Comparison of ENCODE assay signal across 11 cellular contexts in the genomic region with DNA sequence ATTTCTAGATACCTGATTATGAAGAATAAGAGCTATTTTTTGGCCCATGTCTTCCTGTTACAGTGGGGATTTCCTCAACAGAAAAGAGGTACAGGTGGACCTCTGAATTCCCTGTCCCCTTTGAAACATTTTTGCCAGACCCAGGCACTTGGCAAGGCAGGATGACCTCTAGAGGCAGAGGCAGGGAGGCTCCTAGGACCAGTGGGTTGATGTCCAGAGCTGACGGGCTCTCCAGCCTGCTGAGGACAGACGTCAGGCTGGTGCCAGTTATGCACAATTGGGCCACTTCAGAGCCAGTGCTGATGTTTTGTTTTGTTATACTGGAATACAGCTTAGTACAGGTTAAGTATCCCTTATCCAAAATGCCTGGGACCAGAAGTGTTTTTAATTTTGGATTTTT. TPM values are rescaled to one million over a fixed set of nuclear protein-coding genes. Genes with fewer than 3 reads are reported as not detected.
A peak's percentile ranks its signal among the peaks of the same experiment; 100 is the strongest.
DNase-seq lines count a peak whose midpoint lies in the region; ATAC-seq and TF ChIP-seq lines count a peak whose summit lies in the region.
"Had no signal": no experiment of that assay in that cellular context is flagged by ENCODE, and none has a peak within 500 bp of the region (broad histone marks: within the 10 kb centered on the region; RNA-seq: fewer than 3 reads in every experiment).

No MANE protein-coding gene starts in this region.

- H3K4me3 ChIP-seq in GM23338 (no peak overlapping the region), skeletal muscle satellite cell (ENCODE audit: low read length) (peak overlapping the region; percentile 23)

- H3K9me3 ChIP-seq in skeletal muscle satellite cell (replicated peaks; ENCODE audit: low read length): no peaks in the 10 kb centered on the region

- no peak overlapping the region for H3K27ac Mint-ChIP-seq in GM23338
- peak overlapping the region; percentile 81 for H3K27ac Mint-ChIP-seq in chondrocyte (ENCODE audit: unreplicated experiment)

- H3K4me3 Mint-ChIP-seq in GM23338 (no peak overlapping the region), chondrocyte (ENCODE audit: unreplicated experiment) (no peak overlapping the region)
- H3K4me3 Mint-ChIP-seq: central memory CD8-positive, alpha-beta T cell had no signal

- H3K79me2 ChIP-seq in GM23338 (replicated peaks; ENCODE audit: insufficient read depth): no peaks in the 10 kb centered on the region

- peaks cover 18% of the 10 kb centered on the region; the same call in 1 of the 2 replicates for H4K20me1 ChIP-seq in GM23338 (replicated peaks; ENCODE audit: insufficient read depth)

- H3K9ac ChIP-seq in skeletal muscle satellite cell (ENCODE audit: low read depth, low read length): peak overlapping the region; percentile 79

- no peaks in the 10 kb centered on the region for H3K9me2 ChIP-seq in GM23338 (ENCODE audit: insufficient read depth)

- TF ChIP-seq CTCF in GM23338 (conservative IDR thresholded peaks at IDR 0.05; ENCODE audit: low read depth in 2 of 2) (peak; percentile 32 to 57), chondrocyte (IDR thresholded peaks at IDR 0.05) (peak; percentile 46)

- ATAC-seq in GM23338 (peak; percentile 6; the same call in 2 of the 3 replicates), HG03520 (IDR thresholded peaks at IDR 0.05; ENCODE audit: unreplicated experiment) (no peak), GM19455 (IDR thresholded peaks at IDR 0.05; ENCODE audit: unreplicated experiment) (no peak)

- H3K27me3 Mint-ChIP-seq in GM23338 (ENCODE audit: insufficient read depth, low read depth, poor library complexity): peaks cover 29% of the 10 kb centered on the region
- no peaks in the 10 kb centered on the region for H3K27me3 Mint-ChIP-seq in chondrocyte (ENCODE audit: low read depth)
- H3K27me3 Mint-ChIP-seq: central memory CD8-positive, alpha-beta T cell had no signal

- H3K9me3 Mint-ChIP-seq in GM23338 (no peaks in the 10 kb centered on the region; the same call in 2 of the 3 replicates), chondrocyte (ENCODE audit: low read depth) (no peaks in the 10 kb centered on the region)
- H3K9me3 Mint-ChIP-seq: central memory CD8-positive, alpha-beta T cell had no signal

- H3K4me2 ChIP-seq in GM23338 (peak overlapping the region; percentile 58; the same call in 1 of the 2 replicates), skeletal muscle satellite cell (ENCODE audit: low read length) (peak overlapping the region; percentile 67)

- H3K36me3 ChIP-seq in GM23338 (ENCODE audit: insufficient read depth) (no peaks in the 10 kb centered on the region), skeletal muscle satellite cell (ENCODE audit: insufficient read depth, low read length) (peaks cover 68% of the 10 kb centered on the region)

- peaks cover 73% of the 10 kb centered on the region for H3K27me3 ChIP-seq in GM23338 (ENCODE audit: insufficient read depth)
- H3K27me3 ChIP-seq in layer of hippocampus (ENCODE audit: control insufficient read depth, insufficient read depth, low read length): no peaks in the 10 kb centered on the region
- H3K27me3 ChIP-seq in skeletal muscle satellite cell (ENCODE audit: control insufficient read depth, insufficient read depth, low read length): no peaks in the 10 kb centered on the region

- DNase-seq in GM23338 (ENCODE audit: low spot score): no peak
- no peak for DNase-seq in chondrocyte (ENCODE audit: low spot score)
- no peak for DNase-seq in activated CD4-positive, alpha-beta T cell treated with anti-CD3 and anti-CD28 coated beads for 48 hours
- DNase-seq in NCI-H446 treated with DMSO at 0.1 percent for 48 hours (lab: John Stamatoyannopoulos, UW): no peak
- DNase-seq: activated CD4-positive, CD25-positive, alpha-beta regulatory T cell treated with anti-CD3 and anti-CD28 coated beads, Interleukin-2, amount 50 U/mL, for 72 hours had no signal

- H3K4me1 Mint-ChIP-seq in GM23338: peaks cover 72% of the 10 kb centered on the region
- H3K4me1 Mint-ChIP-seq in chondrocyte (ENCODE audit: low read depth): peaks cover 95% of the 10 kb centered on the region

- no peaks in the 10 kb centered on the region for H3K36me3 Mint-ChIP-seq in GM23338 (ENCODE audit: low read depth)
- peaks cover 12% of the 10 kb centered on the region for H3K36me3 Mint-ChIP-seq in chondrocyte (ENCODE audit: low read depth)

- H3K4me1 ChIP-seq in GM23338 (ENCODE audit: insufficient read depth): peaks cover 61% of the 10 kb centered on the region
- H3K4me1 ChIP-seq in skeletal muscle satellite cell (ENCODE audit: control insufficient read depth, insufficient read depth, low read length): peaks cover 95% of the 10 kb centered on the region

- H2AFZ ChIP-seq in GM23338: no peak overlapping the region

- no peak overlapping the region for H3K27ac ChIP-seq in GM23338 (ENCODE audit: low read depth)
- H3K27ac ChIP-seq in layer of hippocampus (ENCODE audit: low read depth, low read length): peak overlapping the region; percentile 60

- 0 out of 2 replicates have a peak, but pooled peaks cover 8% of the 10 kb centered on the region for H3F3A ChIP-seq in GM23338 (replicated peaks; ENCODE audit: low read depth)

TF ChIP-seq in GM23338, 12 proteins besides CTCF, POLR2A, EP300 and RAD21 (continues in another document):
- TF ChIP-seq POLR2AphosphoS5 (IDR thresholded peaks at IDR 0.05; ENCODE audit: low read depth) (no peak), REST (IDR thresholded peaks at IDR 0.05; ENCODE audit: unreplicated experiment) (no peak), STAT1 (IDR thresholded peaks at IDR 0.05; ENCODE audit: unreplicated experiment) (no peak), JUNB (IDR thresholded peaks at IDR 0.05; ENCODE audit: unreplicated experiment) (no peak), CREB1 (CRISPR knock-in tag; IDR thresholded peaks at IDR 0.05; ENCODE audit: low read depth) (no peak), EZH2phosphoT487 (IDR thresholded peaks at IDR 0.05; ENCODE audit: unreplicated experiment) (no peak)
- TF ChIP-seq, protein P1, sequence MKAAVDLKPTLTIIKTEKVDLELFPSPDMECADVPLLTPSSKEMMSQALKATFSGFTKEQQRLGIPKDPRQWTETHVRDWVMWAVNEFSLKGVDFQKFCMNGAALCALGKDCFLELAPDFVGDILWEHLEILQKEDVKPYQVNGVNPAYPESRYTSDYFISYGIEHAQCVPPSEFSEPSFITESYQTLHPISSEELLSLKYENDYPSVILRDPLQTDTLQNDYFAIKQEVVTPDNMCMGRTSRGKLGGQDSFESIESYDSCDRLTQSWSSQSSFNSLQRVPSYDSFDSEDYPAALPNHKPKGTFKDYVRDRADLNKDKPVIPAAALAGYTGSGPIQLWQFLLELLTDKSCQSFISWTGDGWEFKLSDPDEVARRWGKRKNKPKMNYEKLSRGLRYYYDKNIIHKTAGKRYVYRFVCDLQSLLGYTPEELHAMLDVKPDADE (IDR thresholded peaks at IDR 0.05): no peak

RNA-seq across cellular contexts. Expression of gene A3GALT2, which starts 18.5 kb away (rescaled TPM):
- not detected in 2 replicates for total RNA-seq in GM23338 (2014; rRNA removed; shearing (Covaris generic))
- not detected in 2 replicates for polyA plus RNA-seq in GM23338 (2016; fragmentation: Nextera tagmentation; extraction: Ambion mirVana)
- 0.27 TPM in 1 of 3 replicates, not detected in the others for total RNA-seq in chondrocyte
- not detected in 2 replicates for total RNA-seq in skeletal muscle satellite cell (2012; rRNA removed)
- total RNA-seq: mucosa of gallbladder had no signal
